In the genomic region with DNA sequence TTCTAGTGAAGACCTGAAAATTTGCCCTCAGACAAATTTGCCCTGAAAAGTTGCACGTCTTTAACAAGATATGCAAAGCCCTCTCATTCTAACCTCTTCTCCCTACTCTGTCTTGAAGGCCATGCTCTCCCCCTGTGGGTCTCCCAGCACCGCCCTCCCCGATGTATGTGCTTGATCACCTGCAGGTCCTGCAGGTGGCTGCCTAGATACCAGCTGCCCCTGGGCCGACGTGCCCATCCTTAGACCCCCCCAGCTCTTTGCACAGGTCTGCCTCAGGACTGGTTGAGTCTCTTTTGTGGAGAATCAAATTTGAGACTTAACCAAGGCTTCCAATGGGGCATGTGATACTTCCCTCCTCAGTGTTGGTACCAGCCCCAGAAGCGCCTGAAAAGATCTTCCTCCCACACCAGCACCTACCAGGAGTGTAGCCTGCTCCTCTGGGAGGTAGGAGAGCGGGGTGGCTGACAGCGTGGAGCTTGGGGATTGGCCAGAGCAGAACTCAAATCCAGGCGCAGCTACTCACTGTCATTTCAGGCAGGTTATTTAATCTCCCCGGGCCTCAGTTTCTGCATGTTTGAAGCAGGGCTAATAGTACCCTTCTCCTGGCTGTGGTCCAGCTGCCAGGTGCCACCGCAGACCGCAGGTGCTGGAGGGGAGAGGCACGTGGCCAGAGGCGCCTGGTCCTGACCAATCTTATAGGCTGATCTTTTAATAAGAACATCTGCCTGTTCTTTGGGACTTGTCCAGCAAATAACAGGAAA, we compare ENCODE assay signal across 17 cellular contexts. TPM values are rescaled to one million over a fixed set of nuclear protein-coding genes. Genes with fewer than 3 reads are reported as not detected.
A peak's percentile ranks its signal among the peaks of the same experiment; 100 is the strongest.
DNase-seq lines count a peak whose midpoint lies in the region; ATAC-seq, FAIRE-seq and TF ChIP-seq lines count a peak whose summit lies in the region.
"Had no signal": no experiment of that assay in that cellular context is flagged by ENCODE, and none has a peak within 500 bp of the region (broad histone marks: within the 10 kb centered on the region; RNA-seq: fewer than 3 reads in every experiment).

No MANE protein-coding gene starts in this region.

- BruUV-seq in HepG2 (replicated peaks; lab: Mats Ljungman, UMichigan), result no TSS peak

- peaks cover 24% of the 10 kb centered on the region for H3K4me1 ChIP-seq in HepG2 (ENCODE audit: insufficient read depth, low read length)

- no peaks in the 10 kb centered on the region for H3K9me3 ChIP-seq in HepG2 (ENCODE audit: low read length)
- H3K9me3 ChIP-seq: adrenal gland, heart right ventricle, testis had no signal

- FAIRE-seq in HepG2 (lab: Jason Lieb, UNC), result no peak

- peak overlapping the region; percentile 37 for H3K27ac Mint-ChIP-seq in nephron progenitor cell
- H3K27ac Mint-ChIP-seq in activated naive CD8-positive, alpha-beta T cell treated with anti-CD3 and anti-CD28 coated beads for 36 hours, result no peak overlapping the region
- H3K27ac Mint-ChIP-seq: memory B cell had no signal

- H3K79me2 ChIP-seq in HepG2 (ENCODE audit: insufficient read depth, low read length), result peaks cover 2% of the 10 kb centered on the region

- WGBS in HepG2 (ENCODE audit: low lambda C conversion rate), result 75% methylated on average over 14 of the region's 14 CpGs

- in situ Hi-C loops in HepG2 (cut with HindIII; ENCODE audit: extremely low pct_ligation_motif_present, low pct_unique_long_range_greater_than_20kb), result loop anchor here (5.0 kb wide), 1 partner anchor 98 kb away; no protein-coding TSS in a partner anchor

- POLR2A ChIA-PET in HepG2 (lab: Yijun Ruan, JAX), result interaction anchor here (1.0 to 3.6 kb wide), 5 partner anchors 14 to 129 kb away, joined by 3 to 16 read pairs (median 6); a partner anchor contains a TSS

- no peaks in the 10 kb centered on the region for H3K36me3 ChIP-seq in HepG2 (replicated peaks in 1 of 2; ENCODE audit: control insufficient read depth in 1 of 2, insufficient read depth in 2 of 2, low read length in 2 of 2)

- no peaks in the 10 kb centered on the region for H3K36me3 Mint-ChIP-seq in nephron progenitor cell (ENCODE audit: low read depth)
- H3K36me3 Mint-ChIP-seq in activated naive CD8-positive, alpha-beta T cell treated with anti-CD3 and anti-CD28 coated beads for 36 hours, result no peaks in the 10 kb centered on the region

- no peak overlapping the region for H3K4me3 ChIP-seq in HepG2 (replicated peaks in 1 of 3; ENCODE audit: insufficient read depth in 1 of 3, low read depth in 2 of 3, low read length in 3 of 3)
- H3K4me3 ChIP-seq: adrenal gland, heart right ventricle, testis had no signal

- no peak for TF ChIP-seq POLR2A in HepG2 (IDR thresholded peaks at IDR 0.05; ENCODE audit: insufficient read depth in 1 of 2, low read depth in 2 of 2, low read length in 2 of 2)

- peaks cover 4% of the 10 kb centered on the region for H3K4me1 Mint-ChIP-seq in nephron progenitor cell
- H3K4me1 Mint-ChIP-seq in activated naive CD8-positive, alpha-beta T cell treated with anti-CD3 and anti-CD28 coated beads for 36 hours, result peaks cover 15% of the 10 kb centered on the region

- no peaks in the 10 kb centered on the region for H3K27me3 Mint-ChIP-seq in nephron progenitor cell (ENCODE audit: low read depth, poor library complexity)
- no peaks in the 10 kb centered on the region for H3K27me3 Mint-ChIP-seq in activated naive CD8-positive, alpha-beta T cell treated with anti-CD3 and anti-CD28 coated beads for 36 hours
- H3K27me3 Mint-ChIP-seq: memory B cell had no signal

- TF ChIP-seq CTCF in nephron progenitor cell (IDR thresholded peaks at IDR 0.05) (no peak), HepG2 (CRISPR knock-in tag; IDR thresholded peaks at IDR 0.05) (no peak)

- TF ChIP-seq EP300 in HepG2 (IDR thresholded peaks at IDR 0.05; ENCODE audit: low read depth in 2 of 2, low read length in 2 of 2) (no peak), HepG2 (CRISPR knock-in tag; IDR thresholded peaks at IDR 0.05; ENCODE audit: borderline replicate concordance) (no peak)

- H4K20me1 ChIP-seq in HepG2 (ENCODE audit: insufficient read depth, low read length), result no peaks in the 10 kb centered on the region

- H3K27ac ChIP-seq in HepG2 (ENCODE audit: extremely low read length, insufficient read depth, low read length), result no peak overlapping the region
- H3K27ac ChIP-seq: adrenal gland had no signal

- intact Hi-C loops in HepG2 (cut with micrococcal nuclease; ENCODE audit: unreplicated experiment) (no loop called here), Right ventricle myocardium inferior (cut with DNase I) (no loop called here)

- no peak for ATAC-seq in GM18502 (IDR thresholded peaks at IDR 0.05; ENCODE audit: poor library complexity, unreplicated experiment)
- ATAC-seq in HepG2, result no peak
- ATAC-seq in Right ventricle myocardium inferior, result no peak

- no peaks in the 10 kb centered on the region; a peak in 1 of 5 replicates for H3K27me3 ChIP-seq in HepG2 (ENCODE audit: control insufficient read depth in 1 of 2, insufficient read depth in 2 of 2, low read length in 2 of 2)
- H3K27me3 ChIP-seq: adrenal gland, heart right ventricle, testis had no signal

- no peaks in the 10 kb centered on the region for H3K9me3 Mint-ChIP-seq in nephron progenitor cell
- no peaks in the 10 kb centered on the region for H3K9me3 Mint-ChIP-seq in activated naive CD8-positive, alpha-beta T cell treated with anti-CD3 and anti-CD28 coated beads for 36 hours
- H3K9me3 Mint-ChIP-seq: memory B cell had no signal

- H2AFZ ChIP-seq in HepG2 (ENCODE audit: low read length), result no peak overlapping the region

- CTCF ChIA-PET in HepG2 (lab: Yijun Ruan, JAX; ENCODE audit: low intra/inter-chr PET ratio, low total read pairs), result no interaction called here

- peak; percentile 81 for DNase-seq in DMS79 (lab: John Stamatoyannopoulos, UW)
- DNase-seq in NCI-H2029 (lab: John Stamatoyannopoulos, UW), result peak; percentile 85
- peak; percentile 85 to 92 for DNase-seq in SHP77 (lab: John Stamatoyannopoulos, UW)
- no peak for DNase-seq in nephron progenitor cell
- no peak for DNase-seq in activated naive CD8-positive, alpha-beta T cell treated with anti-CD3 and anti-CD28 coated beads for 36 hours
- no peak for DNase-seq in HepG2 (ENCODE audit: low spot score)
- DNase-seq in Right ventricle myocardium inferior (ENCODE audit: missing footprints), result no peak
- DNase-seq: activated CD8-positive, alpha-beta memory T cell treated with anti-CD3 and anti-CD28 coated beads, Interleukin-2, amount 50 U/mL, for 4 hours; AML-193; effector CD8-positive, alpha-beta T cell; GOT3; retina had no signal

- H3K4me2 ChIP-seq in HepG2 (ENCODE audit: low read depth, low read length), result no peak overlapping the region

- no peak for TF ChIP-seq RAD21 in HepG2 (CRISPR knock-in tag; IDR thresholded peaks at IDR 0.05)

- no peak overlapping the region for H3K4me3 Mint-ChIP-seq in nephron progenitor cell
- H3K4me3 Mint-ChIP-seq in activated naive CD8-positive, alpha-beta T cell treated with anti-CD3 and anti-CD28 coated beads for 36 hours, result no peak overlapping the region
- H3K4me3 Mint-ChIP-seq: memory B cell had no signal

- H3K9ac ChIP-seq in HepG2 (ENCODE audit: insufficient read depth, low read depth, low read length), result no peak overlapping the region

RNA-seq across cellular contexts. Expression of a gene that starts 4.5 kb away (rescaled TPM):
- 100 to 1,000 TPM; 148 to 161 TPM for total RNA-seq in activated naive CD8-positive, alpha-beta T cell treated with anti-CD3 and anti-CD28 coated beads for 36 hours
- total RNA-seq in HepG2 (2016; rRNA removed; fragmentation: Illumina TruSeq; extraction: Trizol), result 88.8 and 125 TPM in 2 replicates
- total RNA-seq in HepG2 (2016; cell fraction: cytosol; rRNA removed; fragmentation: Illumina TruSeq; extraction: Trizol; ENCODE audit: low read depth), result 53.2 and 53.6 TPM in 2 replicates
- 73.5 and 128 TPM in 2 replicates for total RNA-seq in HepG2 (2016; cell fraction: insoluble cytoplasmic fraction; rRNA removed; fragmentation: Illumina TruSeq; extraction: Trizol)
- 62.4 and 67.5 TPM in 2 replicates for total RNA-seq in HepG2 (2016; cell fraction: membrane; rRNA removed; fragmentation: Illumina TruSeq; extraction: Trizol)
- 71.0 and 89.4 TPM in 2 replicates for total RNA-seq in HepG2 (2016; cell fraction: nucleus; rRNA removed; fragmentation: Illumina TruSeq; extraction: Trizol)
- 83.7 and 91.0 TPM in 2 replicates for polyA plus RNA-seq in HepG2 (2011; rRNA removed)
- polyA plus RNA-seq in HepG2 (2011; cell fraction: cytosol; rRNA removed), result 36.5 and 58.7 TPM in 2 replicates
- polyA plus RNA-seq in HepG2 (2011; cell fraction: nucleus; rRNA removed), result 354 and 357 TPM in 2 replicates
- 56.1 and 67.2 TPM in 2 replicates for polyA plus RNA-seq in HepG2 (2012)
- 36.0 and 42.4 TPM in 2 replicates for polyA plus RNA-seq in HepG2 (2016; cell fraction: cytosol; fragmentation: Illumina TruSeq; extraction: Trizol; ENCODE audit: low read depth)
- 69.7 and 88.6 TPM in 2 replicates for polyA plus RNA-seq in HepG2 (2016; cell fraction: insoluble cytoplasmic fraction; fragmentation: Illumina TruSeq; extraction: Trizol; ENCODE audit: low read depth)
- polyA plus RNA-seq in HepG2 (2016; cell fraction: membrane; fragmentation: Illumina TruSeq; extraction: Trizol; ENCODE audit: low read depth), result 48.5 and 49.3 TPM in 2 replicates
- polyA plus RNA-seq in HepG2 (2016; cell fraction: nucleus; fragmentation: Illumina TruSeq; extraction: Trizol; ENCODE audit: insufficient read depth, low read depth), result 191 and 212 TPM in 2 replicates
- 110 and 142 TPM in 2 replicates for polyA minus RNA-seq in HepG2 (2011; rRNA and poly(A)+ RNA removed; ENCODE audit: low replicate concordance)
- polyA minus RNA-seq in HepG2 (2011; cell fraction: cytosol; rRNA and poly(A)+ RNA removed), result 44.8 and 58.7 TPM in 2 replicates
- 57.4 and 57.8 TPM in 2 replicates for polyA minus RNA-seq in HepG2 (2011; cell fraction: nucleus; rRNA and poly(A)+ RNA removed)
- total RNA-seq in Right ventricle myocardium inferior, result 115 TPM

RNA-seq across cellular contexts. Expression of a gene that starts 12.5 kb away (rescaled TPM):
- 10 to 100 TPM; 37.2 to 41.7 TPM for total RNA-seq in activated naive CD8-positive, alpha-beta T cell treated with anti-CD3 and anti-CD28 coated beads for 36 hours
- total RNA-seq in HepG2 (2016; rRNA removed; fragmentation: Illumina TruSeq; extraction: Trizol) (22.4 and 24.6 TPM in 2 replicates), Right ventricle myocardium inferior (11.3 TPM)
- total RNA-seq in HepG2 (2016; cell fraction: cytosol; rRNA removed; fragmentation: Illumina TruSeq; extraction: Trizol; ENCODE audit: low read depth), result 3.6 and 3.8 TPM in 2 replicates
- 23.0 and 23.6 TPM in 2 replicates for total RNA-seq in HepG2 (2016; cell fraction: insoluble cytoplasmic fraction; rRNA removed; fragmentation: Illumina TruSeq; extraction: Trizol)
- total RNA-seq in HepG2 (2016; cell fraction: membrane; rRNA removed; fragmentation: Illumina TruSeq; extraction: Trizol), result 8.9 and 9.0 TPM in 2 replicates
- 11.5 and 14.9 TPM in 2 replicates for total RNA-seq in HepG2 (2016; cell fraction: nucleus; rRNA removed; fragmentation: Illumina TruSeq; extraction: Trizol)
- polyA plus RNA-seq in HepG2 (2011; rRNA removed), result 10.3 and 15.2 TPM in 2 replicates
- polyA plus RNA-seq in HepG2 (2011; cell fraction: cytosol; rRNA removed), result 10.5 and 11.9 TPM in 2 replicates
- 14.3 and 15.6 TPM in 2 replicates for polyA plus RNA-seq in HepG2 (2011; cell fraction: nucleus; rRNA removed)
- polyA plus RNA-seq in HepG2 (2012), result 9.0 and 10.3 TPM in 2 replicates
- 2.4 and 2.5 TPM in 2 replicates for polyA plus RNA-seq in HepG2 (2016; cell fraction: cytosol; fragmentation: Illumina TruSeq; extraction: Trizol; ENCODE audit: low read depth)
- 18.6 and 20.0 TPM in 2 replicates for polyA plus RNA-seq in HepG2 (2016; cell fraction: insoluble cytoplasmic fraction; fragmentation: Illumina TruSeq; extraction: Trizol; ENCODE audit: low read depth)
- 5.1 and 5.7 TPM in 2 replicates for polyA plus RNA-seq in HepG2 (2016; cell fraction: membrane; fragmentation: Illumina TruSeq; extraction: Trizol; ENCODE audit: low read depth)
- 31.5 and 31.7 TPM in 2 replicates for polyA plus RNA-seq in HepG2 (2016; cell fraction: nucleus; fragmentation: Illumina TruSeq; extraction: Trizol; ENCODE audit: insufficient read depth, low read depth)
- 13.4 and 15.0 TPM in 2 replicates for polyA minus RNA-seq in HepG2 (2011; rRNA and poly(A)+ RNA removed; ENCODE audit: low replicate concordance)
- 8.8 and 8.9 TPM in 2 replicates for polyA minus RNA-seq in HepG2 (2011; cell fraction: cytosol; rRNA and poly(A)+ RNA removed)
- 4.0 and 5.3 TPM in 2 replicates for polyA minus RNA-seq in HepG2 (2011; cell fraction: nucleus; rRNA and poly(A)+ RNA removed)

RNA-seq across cellular contexts. Expression of a gene that starts 30.9 kb away (rescaled TPM):
- total RNA-seq in activated naive CD8-positive, alpha-beta T cell treated with anti-CD3 and anti-CD28 coated beads for 36 hours, result 10 to 100 TPM; 16.4 to 18.3 TPM
- total RNA-seq in HepG2 (2016; rRNA removed; fragmentation: Illumina TruSeq; extraction: Trizol) (59.7 and 82.0 TPM in 2 replicates), Right ventricle myocardium inferior (39.4 TPM)
- 24.8 and 27.6 TPM in 2 replicates for total RNA-seq in HepG2 (2016; cell fraction: cytosol; rRNA removed; fragmentation: Illumina TruSeq; extraction: Trizol; ENCODE audit: low read depth)
- total RNA-seq in HepG2 (2016; cell fraction: insoluble cytoplasmic fraction; rRNA removed; fragmentation: Illumina TruSeq; extraction: Trizol), result 52.0 and 87.1 TPM in 2 replicates
- total RNA-seq in HepG2 (2016; cell fraction: membrane; rRNA removed; fragmentation: Illumina TruSeq; extraction: Trizol), result 34.8 and 37.7 TPM in 2 replicates
- total RNA-seq in HepG2 (2016; cell fraction: nucleus; rRNA removed; fragmentation: Illumina TruSeq; extraction: Trizol), result 65.7 and 73.6 TPM in 2 replicates
- polyA plus RNA-seq in HepG2 (2011; rRNA removed), result 33.5 and 45.8 TPM in 2 replicates
- polyA plus RNA-seq in HepG2 (2011; cell fraction: cytosol; rRNA removed), result 29.2 and 33.8 TPM in 2 replicates
- polyA plus RNA-seq in HepG2 (2011; cell fraction: nucleus; rRNA removed), result 126 and 158 TPM in 2 replicates
- polyA plus RNA-seq in HepG2 (2012), result 46.3 and 58.3 TPM in 2 replicates
- polyA plus RNA-seq in HepG2 (2016; cell fraction: cytosol; fragmentation: Illumina TruSeq; extraction: Trizol; ENCODE audit: low read depth), result 11.8 and 13.6 TPM in 2 replicates
- polyA plus RNA-seq in HepG2 (2016; cell fraction: insoluble cytoplasmic fraction; fragmentation: Illumina TruSeq; extraction: Trizol; ENCODE audit: low read depth), result 67.4 and 93.5 TPM in 2 replicates
- 24.7 and 30.6 TPM in 2 replicates for polyA plus RNA-seq in HepG2 (2016; cell fraction: membrane; fragmentation: Illumina TruSeq; extraction: Trizol; ENCODE audit: low read depth)
- 129 and 138 TPM in 2 replicates for polyA plus RNA-seq in HepG2 (2016; cell fraction: nucleus; fragmentation: Illumina TruSeq; extraction: Trizol; ENCODE audit: insufficient read depth, low read depth)
- polyA minus RNA-seq in HepG2 (2011; rRNA and poly(A)+ RNA removed; ENCODE audit: low replicate concordance), result 24.4 and 64.0 TPM in 2 replicates
- polyA minus RNA-seq in HepG2 (2011; cell fraction: cytosol; rRNA and poly(A)+ RNA removed), result 30.4 and 41.4 TPM in 2 replicates
- polyA minus RNA-seq in HepG2 (2011; cell fraction: nucleus; rRNA and poly(A)+ RNA removed), result 31.9 and 40.8 TPM in 2 replicates

RNA-seq across cellular contexts. Expression of a gene that starts 31.6 kb away (rescaled TPM):
- total RNA-seq in activated naive CD8-positive, alpha-beta T cell treated with anti-CD3 and anti-CD28 coated beads for 36 hours, result 10 to 100 TPM; 14.9 to 16.6 TPM
- total RNA-seq in HepG2 (2016; rRNA removed; fragmentation: Illumina TruSeq; extraction: Trizol) (3.5 and 8.1 TPM in 2 replicates), Right ventricle myocardium inferior (3.5 TPM)
- total RNA-seq in HepG2 (2016; cell fraction: cytosol; rRNA removed; fragmentation: Illumina TruSeq; extraction: Trizol; ENCODE audit: low read depth), result 9.1 and 11.4 TPM in 2 replicates
- 2.6 and 8.5 TPM in 2 replicates for total RNA-seq in HepG2 (2016; cell fraction: insoluble cytoplasmic fraction; rRNA removed; fragmentation: Illumina TruSeq; extraction: Trizol)
- total RNA-seq in HepG2 (2016; cell fraction: membrane; rRNA removed; fragmentation: Illumina TruSeq; extraction: Trizol), result 4.8 and 6.0 TPM in 2 replicates
- total RNA-seq in HepG2 (2016; cell fraction: nucleus; rRNA removed; fragmentation: Illumina TruSeq; extraction: Trizol), result 10.2 TPM in 2 replicates
- 2.4 and 2.7 TPM in 2 replicates for polyA plus RNA-seq in HepG2 (2011; rRNA removed)
- polyA plus RNA-seq in HepG2 (2011; cell fraction: cytosol; rRNA removed), result 0.77 and 1.5 TPM in 2 replicates
- polyA plus RNA-seq in HepG2 (2011; cell fraction: nucleus; rRNA removed), result 17.0 and 21.4 TPM in 2 replicates
- 1.5 and 1.6 TPM in 2 replicates for polyA plus RNA-seq in HepG2 (2012)
- 1.0 and 1.8 TPM in 2 replicates for polyA plus RNA-seq in HepG2 (2016; cell fraction: cytosol; fragmentation: Illumina TruSeq; extraction: Trizol; ENCODE audit: low read depth)
- 1.8 and 3.2 TPM in 2 replicates for polyA plus RNA-seq in HepG2 (2016; cell fraction: insoluble cytoplasmic fraction; fragmentation: Illumina TruSeq; extraction: Trizol; ENCODE audit: low read depth)
- polyA plus RNA-seq in HepG2 (2016; cell fraction: membrane; fragmentation: Illumina TruSeq; extraction: Trizol; ENCODE audit: low read depth), result 1.5 and 2.3 TPM in 2 replicates
- 19.0 and 21.2 TPM in 2 replicates for polyA plus RNA-seq in HepG2 (2016; cell fraction: nucleus; fragmentation: Illumina TruSeq; extraction: Trizol; ENCODE audit: insufficient read depth, low read depth)
- polyA minus RNA-seq in HepG2 (2011; rRNA and poly(A)+ RNA removed; ENCODE audit: low replicate concordance), result 2.2 and 13.0 TPM in 2 replicates
- polyA minus RNA-seq in HepG2 (2011; cell fraction: cytosol; rRNA and poly(A)+ RNA removed), result 1.2 and 2.1 TPM in 2 replicates
- polyA minus RNA-seq in HepG2 (2011; cell fraction: nucleus; rRNA and poly(A)+ RNA removed), result 6.3 and 6.5 TPM in 2 replicates

RNA-seq across cellular contexts. Expression of a gene that starts 54.1 kb away (rescaled TPM):
- total RNA-seq in activated naive CD8-positive, alpha-beta T cell treated with anti-CD3 and anti-CD28 coated beads for 36 hours, result 10 to 100 TPM; 45.0 to 49.3 TPM
- 28.2 and 29.2 TPM in 2 replicates for total RNA-seq in HepG2 (2016; rRNA removed; fragmentation: Illumina TruSeq; extraction: Trizol)
- total RNA-seq in HepG2 (2016; cell fraction: cytosol; rRNA removed; fragmentation: Illumina TruSeq; extraction: Trizol; ENCODE audit: low read depth), result 15.4 and 19.3 TPM in 2 replicates
- 23.5 and 33.2 TPM in 2 replicates for total RNA-seq in HepG2 (2016; cell fraction: insoluble cytoplasmic fraction; rRNA removed; fragmentation: Illumina TruSeq; extraction: Trizol)
- total RNA-seq in HepG2 (2016; cell fraction: membrane; rRNA removed; fragmentation: Illumina TruSeq; extraction: Trizol), result 22.1 and 25.3 TPM in 2 replicates
- total RNA-seq in HepG2 (2016; cell fraction: nucleus; rRNA removed; fragmentation: Illumina TruSeq; extraction: Trizol), result 17.9 and 23.5 TPM in 2 replicates
- polyA plus RNA-seq in HepG2 (2011; rRNA removed), result 29.5 and 34.6 TPM in 2 replicates
- polyA plus RNA-seq in HepG2 (2011; cell fraction: cytosol; rRNA removed), result 24.9 and 26.1 TPM in 2 replicates
- 77.1 and 77.4 TPM in 2 replicates for polyA plus RNA-seq in HepG2 (2011; cell fraction: nucleus; rRNA removed)
- 95.2 and 97.1 TPM in 2 replicates for polyA plus RNA-seq in HepG2 (2012)
- polyA plus RNA-seq in HepG2 (2016; cell fraction: cytosol; fragmentation: Illumina TruSeq; extraction: Trizol; ENCODE audit: low read depth), result 14.4 and 17.2 TPM in 2 replicates
- polyA plus RNA-seq in HepG2 (2016; cell fraction: insoluble cytoplasmic fraction; fragmentation: Illumina TruSeq; extraction: Trizol; ENCODE audit: low read depth), result 51.6 and 76.7 TPM in 2 replicates
- 27.3 and 29.7 TPM in 2 replicates for polyA plus RNA-seq in HepG2 (2016; cell fraction: membrane; fragmentation: Illumina TruSeq; extraction: Trizol; ENCODE audit: low read depth)
- 87.1 and 89.4 TPM in 2 replicates for polyA plus RNA-seq in HepG2 (2016; cell fraction: nucleus; fragmentation: Illumina TruSeq; extraction: Trizol; ENCODE audit: insufficient read depth, low read depth)
- polyA minus RNA-seq in HepG2 (2011; rRNA and poly(A)+ RNA removed; ENCODE audit: low replicate concordance), result 39.8 and 42.3 TPM in 2 replicates
- 35.5 and 39.9 TPM in 2 replicates for polyA minus RNA-seq in HepG2 (2011; cell fraction: cytosol; rRNA and poly(A)+ RNA removed)
- polyA minus RNA-seq in HepG2 (2011; cell fraction: nucleus; rRNA and poly(A)+ RNA removed), result 30.1 and 38.2 TPM in 2 replicates
- 151 TPM for total RNA-seq in Right ventricle myocardium inferior

Comparison
In these comparisons a context has a peak if more than half of its experiments do, and no peak if none do; other contexts are left out.
1. DNase-seq: peak in DMS79 (single experiment), NCI-H2029 (single experiment) and SHP77 (2 of 2); none in nephron progenitor cell (single experiment), activated naive CD8-positive, alpha-beta T cell treated with anti-CD3 and anti-CD28 coated beads for 36 hours (single experiment), HepG2 (single experiment) and Right ventricle myocardium inferior (single experiment).